In the genomic region with DNA sequence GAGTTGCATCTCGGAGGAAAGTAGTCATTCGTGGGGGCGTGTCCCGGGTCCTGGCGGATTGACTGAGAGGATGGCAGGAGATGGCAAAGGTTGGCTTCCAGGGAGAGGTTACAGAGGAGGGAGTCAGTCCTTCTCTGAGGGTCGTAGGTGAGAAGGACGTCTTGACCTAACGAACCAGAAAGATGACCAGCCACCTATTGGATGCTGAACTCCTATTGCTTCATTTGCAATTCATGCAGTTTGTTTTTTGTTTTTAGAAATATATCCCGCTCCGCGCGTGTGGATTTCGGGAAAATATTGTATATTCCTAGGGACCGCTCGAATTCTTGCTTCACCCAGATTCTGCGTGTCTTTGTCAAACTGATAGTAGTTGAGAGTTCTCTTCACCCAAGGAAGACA, we compare ENCODE assay signal across 8 cellular contexts. TPM values are rescaled to one million over a fixed set of nuclear protein-coding genes. Genes with fewer than 3 reads are reported as not detected.
DNase-seq lines count a peak whose midpoint lies in the region; ATAC-seq and TF ChIP-seq lines count a peak whose summit lies in the region.

No MANE protein-coding gene starts in this region.

- no peak for ATAC-seq in HG03457 (IDR thresholded peaks at IDR 0.05; ENCODE audit: unreplicated experiment)

- DNase-seq in Ammon's horn (ENCODE audit: low spot score) (peak; percentile 40), HFFc6 (peak; percentile 26), epidermal melanocyte (ENCODE audit: insufficient read length, low spot score) (peak; percentile 30), nephron progenitor cell (no peak), superior temporal gyrus (ENCODE audit: extremely low spot score) (peak; percentile 35), NCI-H1092 (lab: John Stamatoyannopoulos, UW) (no peak)
- DNase-seq in activated CD4-positive, alpha-beta T cell treated with anti-CD3 and anti-CD28 coated beads for 48 hours: peak; percentile 84

- no peaks in the 10 kb centered on the region for H3K9me3 Mint-ChIP-seq in HFFc6
- H3K9me3 Mint-ChIP-seq in nephron progenitor cell: peaks cover 3% of the 10 kb centered on the region

- H3K4me3 Mint-ChIP-seq in HFFc6 (peak overlapping the region; percentile 97), nephron progenitor cell (peak overlapping the region; percentile 96)

- H3K27ac Mint-ChIP-seq in HFFc6 (peak overlapping the region; percentile 92), nephron progenitor cell (peak overlapping the region; percentile 96)

- H3K4me1 Mint-ChIP-seq in HFFc6 (ENCODE audit: low read depth) (peaks cover 55% of the 10 kb centered on the region), nephron progenitor cell (peaks cover 39% of the 10 kb centered on the region)

- H3K36me3 Mint-ChIP-seq in HFFc6 (ENCODE audit: low read depth): no peaks in the 10 kb centered on the region
- peaks cover 6% of the 10 kb centered on the region for H3K36me3 Mint-ChIP-seq in nephron progenitor cell (ENCODE audit: low read depth)

- no peaks in the 10 kb centered on the region for H3K27me3 Mint-ChIP-seq in HFFc6 (ENCODE audit: insufficient read depth)
- peaks cover 7% of the 10 kb centered on the region for H3K27me3 Mint-ChIP-seq in nephron progenitor cell (ENCODE audit: low read depth, poor library complexity)

- no peak for TF ChIP-seq CTCF in HFFc6 (IDR thresholded peaks at IDR 0.05)
- TF ChIP-seq CTCF in nephron progenitor cell (IDR thresholded peaks at IDR 0.05): no peak

RNA-seq across cellular contexts. Expression of gene DISP1, which starts 0.5 kb away (rescaled TPM):
- total RNA-seq in HFFc6 (2021; fragmentation: NEBNext Ultra II Directional; extraction: Animal tissue kit (Norgen Biotek cat#: 25700)): 1 to 10 TPM; 2.8 to 4.0 (median 3.7) TPM

Comparison
In these comparisons a context has a peak if more than half of its experiments do, and no peak if none do; other contexts are left out.
1. DNase-seq: peak in Ammon's horn (single experiment), HFFc6 (single experiment), activated CD4-positive, alpha-beta T cell treated with anti-CD3 and anti-CD28 coated beads for 48 hours (single experiment), epidermal melanocyte (single experiment) and superior temporal gyrus (single experiment); none in nephron progenitor cell (single experiment) and NCI-H1092 (single experiment).